In the genomic region with DNA sequence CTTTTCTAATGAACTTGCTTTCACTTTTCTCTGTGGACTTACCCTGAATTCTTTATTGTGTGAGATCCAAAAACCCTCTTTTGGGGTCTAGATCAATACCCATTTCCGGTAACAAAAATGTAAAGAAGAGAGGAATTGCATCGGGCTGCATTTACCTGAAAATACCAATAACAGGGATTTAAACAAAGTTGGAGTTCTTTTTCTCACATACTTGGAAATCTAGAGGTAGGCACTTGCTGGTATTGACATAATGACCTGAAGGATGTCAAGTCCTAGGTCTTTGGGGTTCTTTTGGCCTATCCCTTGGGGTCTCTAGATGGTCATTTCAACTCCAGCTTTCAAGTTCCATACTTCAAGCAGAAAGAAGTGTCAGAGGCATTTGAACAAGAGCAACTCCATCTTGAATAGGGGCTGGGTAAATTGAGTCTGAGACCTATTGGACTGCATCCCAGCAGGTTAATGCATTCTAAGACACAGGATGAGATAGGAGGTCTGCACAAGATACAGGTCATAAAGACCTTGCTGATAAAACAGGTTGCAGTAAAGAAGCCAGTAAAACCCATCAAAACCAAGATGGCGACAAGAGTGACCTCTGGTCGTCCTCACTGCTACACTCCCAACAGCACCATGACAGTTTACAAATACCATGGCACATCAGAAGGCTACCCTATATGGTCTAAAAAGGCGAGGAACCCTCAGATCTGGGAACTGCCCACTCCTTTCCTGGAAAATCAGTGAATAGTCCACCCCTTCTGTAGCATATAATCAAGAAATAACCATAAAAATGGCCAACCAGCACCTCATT, we compare ENCODE assay signal across 29 cellular contexts.
"Had no signal": no experiment of that assay in that cellular context is flagged by ENCODE, and none has a peak within 500 bp of the region (broad histone marks: within the 10 kb centered on the region; RNA-seq: fewer than 3 reads in every experiment).

No MANE protein-coding gene starts in this region.

- H3K4me3 ChIP-seq: colonic mucosa, coronary artery, dorsolateral prefrontal cortex, esophagus muscularis mucosa, esophagus squamous epithelium, gastrocnemius medialis, gastroesophageal sphincter, heart left ventricle, heart right ventricle had no signal

- H3K36me3 ChIP-seq: colonic mucosa, esophagus muscularis mucosa, esophagus squamous epithelium, gastrocnemius medialis, gastroesophageal sphincter, heart left ventricle, heart right ventricle had no signal

- FAIRE-seq: colon, endometrium, endothelial cell of umbilical vein, frontal cortex had no signal

- H3K4me3 Mint-ChIP-seq: dendritic cell treated with granulocyte-macrophage colony-stimulating factor and Interleukin-4, amounts not matched to agents 40 ng/mL and 50 ng/mL, for 4 days; effector memory CD8-positive, alpha-beta T cell; endodermal cell had no signal

- H3K9me3 ChIP-seq: colonic mucosa, esophagus muscularis mucosa, esophagus squamous epithelium, gastrocnemius medialis had no signal

- H3K4me1 Mint-ChIP-seq: endodermal cell had no signal

- H3K27ac Mint-ChIP-seq: dendritic cell treated with granulocyte-macrophage colony-stimulating factor and Interleukin-4, amounts not matched to agents 40 ng/mL and 50 ng/mL, for 4 days; effector memory CD8-positive, alpha-beta T cell; endodermal cell had no signal

- H3K27ac ChIP-seq: colonic mucosa, coronary artery, dorsolateral prefrontal cortex, epithelial cell of prostate, esophagus muscularis mucosa, esophagus squamous epithelium, foreskin keratinocyte, gastrocnemius medialis, gastroesophageal sphincter, heart left ventricle, heart right ventricle had no signal

- H3K27me3 Mint-ChIP-seq: dendritic cell treated with granulocyte-macrophage colony-stimulating factor and Interleukin-4, amounts not matched to agents 40 ng/mL and 50 ng/mL, for 4 days; effector memory CD8-positive, alpha-beta T cell had no signal

- H3K27me3 ChIP-seq: colonic mucosa, dorsolateral prefrontal cortex, esophagus muscularis mucosa, esophagus squamous epithelium, foreskin keratinocyte, gastrocnemius medialis, gastroesophageal sphincter, heart left ventricle, heart right ventricle had no signal

- H3K4me1 ChIP-seq: colonic mucosa, esophagus muscularis mucosa, esophagus squamous epithelium, foreskin keratinocyte, gastrocnemius medialis, gastroesophageal sphincter, heart left ventricle, heart right ventricle had no signal

- DNase-seq: colonic mucosa; cortex of kidney; dermis blood vessel endothelial cell; dorsolateral prefrontal cortex; effector CD4-positive, alpha-beta T cell; effector CD8-positive, alpha-beta T cell; effector memory CD4-positive, alpha-beta T cell; effector memory CD8-positive, alpha-beta T cell; endodermal cell; erythroblast; esophagus squamous epithelium; foreskin fibroblast; foreskin keratinocyte; foreskin melanocyte; gastrocnemius medialis; glutamatergic neuron; head of caudate nucleus; heart left ventricle; heart right ventricle had no signal

- ATAC-seq: effector memory CD8-positive, alpha-beta T cell; esophagus mucosa; foreskin keratinocyte; gastrocnemius medialis; gastroesophageal sphincter; heart left ventricle; heart right ventricle had no signal
